Comparison of ENCODE assay signal across 16 cellular contexts in the genomic region with DNA sequence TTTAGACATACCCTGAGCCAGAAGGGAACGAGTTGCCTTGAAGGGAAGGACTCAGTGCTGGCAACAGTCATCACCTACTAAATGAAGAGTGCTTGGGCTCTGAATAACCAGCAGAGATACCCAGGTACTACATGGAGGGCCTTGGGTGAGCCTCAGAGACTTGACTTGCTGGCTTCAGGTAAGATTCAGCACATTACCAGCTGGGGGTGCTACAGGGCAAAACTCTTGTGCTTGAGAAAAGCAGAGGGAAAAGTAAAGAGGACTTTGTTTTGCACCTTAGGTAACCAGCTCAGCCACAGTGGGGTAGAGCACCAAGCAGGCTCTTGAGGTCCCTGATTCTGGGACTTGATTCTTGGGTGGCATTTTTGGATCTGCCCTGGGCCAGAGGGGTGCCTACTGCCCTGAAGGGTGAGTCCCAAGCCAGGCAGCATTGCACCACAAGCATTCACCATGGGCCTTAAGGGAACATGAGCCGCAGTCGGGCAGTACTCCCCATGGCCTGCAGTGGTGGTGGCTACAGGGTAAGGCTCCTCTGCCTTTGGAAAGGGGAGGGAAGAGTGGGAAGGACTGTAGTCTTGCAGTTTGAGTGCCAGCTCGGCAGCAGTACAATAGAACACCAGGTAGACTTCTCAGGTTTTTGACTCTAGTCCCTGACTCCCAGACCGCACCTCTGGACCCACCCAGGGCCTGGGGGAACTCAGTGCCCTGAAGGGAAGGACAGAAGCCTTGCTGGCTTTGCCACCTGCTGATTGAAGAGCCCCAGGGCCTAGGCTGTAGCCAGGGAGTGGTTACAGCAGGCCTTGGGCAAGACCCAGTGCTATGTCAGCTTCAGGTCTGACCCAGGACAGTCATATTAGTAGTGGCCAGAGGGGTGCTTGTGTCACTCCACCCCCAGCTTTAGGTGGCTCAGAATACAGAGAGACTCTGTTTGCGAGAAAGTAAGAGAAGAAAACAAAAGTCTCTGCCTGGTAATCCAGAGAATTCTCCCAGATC. TPM values are rescaled to one million over a fixed set of nuclear protein-coding genes. Genes with fewer than 3 reads are reported as not detected.
DNase-seq lines count a peak whose midpoint lies in the region; ATAC-seq, FAIRE-seq and TF ChIP-seq lines count a peak whose summit lies in the region.
"Had no signal": no experiment of that assay in that cellular context is flagged by ENCODE, and none has a peak within 500 bp of the region (broad histone marks: within the 10 kb centered on the region; RNA-seq: fewer than 3 reads in every experiment).

No MANE protein-coding gene starts in this region.

- peaks cover 6% of the 10 kb centered on the region for H3K9me3 Mint-ChIP-seq in type B pancreatic cell
- H3K9me3 Mint-ChIP-seq: central memory CD8-positive, alpha-beta T cell; T-helper 1 cell treated with Interleukin-12 subunit alpha and Interleukin-12 subunit beta and Interleukin-4 antibody, amounts not matched to agents 30 μg/mL and 1 μg/mL, for 36 hours had no signal

- intact Hi-C loops in OCI-LY7 (cut with micrococcal nuclease; ENCODE audit: unreplicated experiment), result no loop called here

- POLR2A ChIA-PET in A549 (lab: Yijun Ruan, JAX) (no interaction called here), OCI-LY7 (lab: Charles Lee) (no interaction called here)

- no peak overlapping the region for H3K27ac ChIP-seq in A549
- no peak overlapping the region for H3K27ac ChIP-seq in OCI-LY7 (ENCODE audit: low read depth, low read length, poor library complexity, severe bottlenecking)
- H3K27ac ChIP-seq in hepatocyte, result no peak overlapping the region
- H3K27ac ChIP-seq: PC-9 had no signal

- no peak for TF ChIP-seq POLR2A in A549 (IDR thresholded peaks at IDR 0.05; ENCODE audit: low read length)

- 64% methylated on average over 5 of the region's 6 CpGs for WGBS in A549 (ENCODE audit: missing lambda C conversion rate)
- 85% methylated on average over 6 of the region's 6 CpGs for WGBS in hepatocyte (ENCODE audit: low lambda C conversion rate, missing lambda C conversion rate)

- H3K4me3 Mint-ChIP-seq in type B pancreatic cell, result no peak overlapping the region
- H3K4me3 Mint-ChIP-seq: central memory CD8-positive, alpha-beta T cell; T-helper 1 cell treated with Interleukin-12 subunit alpha and Interleukin-12 subunit beta and Interleukin-4 antibody, amounts not matched to agents 30 μg/mL and 1 μg/mL, for 36 hours had no signal

- no peaks in the 10 kb centered on the region for H3K79me2 ChIP-seq in OCI-LY7 (ENCODE audit: insufficient read depth, low read depth, low read length)
- H3K79me2 ChIP-seq in hepatocyte, result no peaks in the 10 kb centered on the region

- no peak overlapping the region for H3K4me2 ChIP-seq in A549
- no peak overlapping the region for H3K4me2 ChIP-seq in OCI-LY7 (ENCODE audit: low read length)
- H3K4me2 ChIP-seq in hepatocyte, result no peak overlapping the region
- H3K4me2 ChIP-seq: PC-9 had no signal

- H3K27me3 ChIP-seq in hepatocyte, result no peaks in the 10 kb centered on the region

- TF ChIP-seq RAD21 in A549 (conservative IDR thresholded peaks at IDR 0.05 in 1 of 2, IDR thresholded peaks at IDR 0.05 in 1 of 2), result no peak; a peak in 1 of 5 replicates

- H2AFZ ChIP-seq in OCI-LY7 (ENCODE audit: low read length) (no peak overlapping the region), hepatocyte (no peak overlapping the region)
- H2AFZ ChIP-seq: PC-9 had no signal

- no peaks in the 10 kb centered on the region for H3K4me1 ChIP-seq in A549
- no peaks in the 10 kb centered on the region for H3K4me1 ChIP-seq in OCI-LY7 (ENCODE audit: insufficient read depth, low read length, poor library complexity, severe bottlenecking)
- no peaks in the 10 kb centered on the region for H3K4me1 ChIP-seq in hepatocyte (ENCODE audit: insufficient read depth)

- no peak overlapping the region for H3K27ac Mint-ChIP-seq in type B pancreatic cell
- H3K27ac Mint-ChIP-seq: T-helper 1 cell treated with Interleukin-12 subunit alpha and Interleukin-12 subunit beta and Interleukin-4 antibody, amounts not matched to agents 30 μg/mL and 1 μg/mL, for 36 hours had no signal

- H4K20me1 ChIP-seq in OCI-LY7 (ENCODE audit: insufficient read depth, low read length) (no peaks in the 10 kb centered on the region), hepatocyte (ENCODE audit: insufficient read depth, poor library complexity, severe bottlenecking) (no peaks in the 10 kb centered on the region)

- TF ChIP-seq CTCF in A549 (IDR thresholded peaks at IDR 0.05) (no peak), GM12872 (IDR thresholded peaks at IDR 0.05; ENCODE audit: insufficient read depth, low read depth, low read length) (0 out of 3 replicates have a peak, but pooled peaks have one; percentile 26), OCI-LY7 (conservative IDR thresholded peaks at IDR 0.05; ENCODE audit: low read length) (peak; percentile 42), hepatocyte (IDR thresholded peaks at IDR 0.05; ENCODE audit: poor library complexity) (peak; percentile 6), type B pancreatic cell (conservative IDR thresholded peaks at IDR 0.05) (no peak)

- H3K36me3 ChIP-seq in OCI-LY7 (ENCODE audit: insufficient read depth, low read length) (no peaks in the 10 kb centered on the region), hepatocyte (replicated peaks; ENCODE audit: insufficient read depth, low read depth) (no peaks in the 10 kb centered on the region)

- H3K4me3 ChIP-seq in A549, result no peak overlapping the region
- H3K4me3 ChIP-seq in OCI-LY7 (ENCODE audit: low read depth, low read length, poor library complexity, severe bottlenecking), result no peak overlapping the region
- H3K4me3 ChIP-seq in hepatocyte, result no peak overlapping the region
- H3K4me3 ChIP-seq: PC-9 had no signal

- no peaks in the 10 kb centered on the region for H3K4me1 Mint-ChIP-seq in type B pancreatic cell (ENCODE audit: unreplicated experiment)
- H3K4me1 Mint-ChIP-seq: central memory CD8-positive, alpha-beta T cell had no signal

- ATAC-seq in A549 (peak; percentile 34 to 65; a peak in 4 of 6 replicates), GM18511 (IDR thresholded peaks at IDR 0.05; ENCODE audit: unreplicated experiment) (no peak)
- ATAC-seq in stimulated activated naive CD8-positive, alpha-beta T cell treated with anti-CD3 and anti-CD28 coated beads, Interleukin-15, Interleukin-2, amounts not matched to agents 100 U/mL and 50 U/mL, for 24 hours, result no peak

- H3K9me2 ChIP-seq in OCI-LY7 (ENCODE audit: insufficient read depth, low read length), result no peaks in the 10 kb centered on the region
- H3K9me2 ChIP-seq in hepatocyte (replicated peaks; ENCODE audit: insufficient read depth), result no peaks in the 10 kb centered on the region

- peaks cover 6% of the 10 kb centered on the region for H3K36me3 Mint-ChIP-seq in type B pancreatic cell

- no TSS peak for BruUV-seq in OCI-LY7 (replicated peaks; lab: Mats Ljungman, UMichigan)

- H3K9me3 ChIP-seq in A549, result no peaks in the 10 kb centered on the region
- no peaks in the 10 kb centered on the region for H3K9me3 ChIP-seq in OCI-LY7 (ENCODE audit: low read length)
- H3K9me3 ChIP-seq in hepatocyte (ENCODE audit: low read depth), result no peaks in the 10 kb centered on the region

- no peaks in the 10 kb centered on the region for H3K27me3 Mint-ChIP-seq in type B pancreatic cell

- no peak for TF ChIP-seq EP300 in A549 (IDR thresholded peaks at IDR 0.05)

- CTCF ChIA-PET in A549 (lab: Yijun Ruan, JAX) (interaction anchor here (0.9 to 1.5 kb wide), 3 partner anchors 11 to 48 kb away, joined by 4 to 6 read pairs (median 4); no protein-coding TSS in a partner anchor), OCI-LY7 (lab: Charles Lee; ENCODE audit: unreplicated experiment) (no interaction called here)

- DNase-seq in A549 (ENCODE audit: low read depth in 1 of 2, low spot score in 1 of 2) (peak in 1 of 2 experiments; percentile 35), OCI-LY7 (ENCODE audit: low spot score) (peak; percentile 4), hepatocyte (ENCODE audit: low spot score) (peak; percentile 6), EL (no peak), type B pancreatic cell (ENCODE audit: extremely low spot score, unreplicated experiment) (no peak)
- DNase-seq in stimulated activated naive CD8-positive, alpha-beta T cell treated with anti-CD3 and anti-CD28 coated beads, Interleukin-15, Interleukin-2, amounts not matched to agents 100 U/mL and 50 U/mL, for 24 hours, result no peak
- DNase-seq: activated naive CD4-positive, alpha-beta T cell treated with Interleukin-2 at 50 U/mL for 16 hours; hypothalamus; midbrain; PC-9; posterior cingulate gyrus had no signal

- no peak for FAIRE-seq in A549 (lab: Jason Lieb, UNC)
- FAIRE-seq: G401.6 had no signal

TF ChIP-seq in A549, 52 proteins besides CTCF, POLR2A, EP300 and RAD21 (continues in another document):
- no peak for TF ChIP-seq HOXB13 (CRISPR knock-in tag; IDR thresholded peaks at IDR 0.05; ENCODE audit: low read depth)
- TF ChIP-seq KDM1A (IDR thresholded peaks at IDR 0.05; ENCODE audit: low read depth), result no peak
- TF ChIP-seq MYC (IDR thresholded peaks at IDR 0.05; ENCODE audit: borderline replicate concordance, low read length), result no peak
- no peak for TF ChIP-seq RARB (CRISPR knock-in tag; IDR thresholded peaks at IDR 0.05)

RNA-seq across cellular contexts. Expression of gene PLEKHA7, which starts 22.7 kb away (rescaled TPM):
- 8.7 and 15.3 TPM in 2 replicates for polyA plus RNA-seq in A549 (2011; rRNA removed)
- 9.6 and 12.8 TPM in 2 replicates for polyA plus RNA-seq in A549 (2012; cell fraction: cytosol; rRNA removed)
- polyA plus RNA-seq in A549 (2012; cell fraction: nucleus; rRNA removed), result 38.1 and 47.3 TPM in 2 replicates
- polyA plus RNA-seq in A549 (2017; fragmentation: RNase III; extraction: RNeasy Plus Mini Kit Qiagen cat#74134 plus additional on column Dnase treatment), result 12.8 to 13.9 TPM (median 13.8 TPM) in 3 replicates
- 10.0 and 12.1 TPM in 2 replicates for polyA minus RNA-seq in A549 (2011; rRNA and poly(A)+ RNA removed)
- 0.13 TPM in 1 of 2 replicates, not detected in the other for total RNA-seq in OCI-LY7 (2014; rRNA removed; shearing (Covaris generic))
- total RNA-seq in OCI-LY7 (2022), result not detected in 2 replicates
- total RNA-seq in hepatocyte, result 25.4 and 35.6 TPM in 2 replicates
- polyA plus RNA-seq in hepatocyte, result 16.7 and 18.2 TPM in 2 replicates
- total RNA-seq in type B pancreatic cell (ENCODE audit: low replicate concordance), result 64.7 and 177 TPM in 2 replicates

RNA-seq across cellular contexts. Expression of gene RPS13, which starts 40.5 kb away (rescaled TPM):
- polyA plus RNA-seq in A549 (2011; rRNA removed) (943 and 1,343 TPM in 2 replicates), A549 (2017; fragmentation: RNase III; extraction: RNeasy Plus Mini Kit Qiagen cat#74134 plus additional on column Dnase treatment) (2,084 to 2,209 TPM (median 2,182 TPM) in 3 replicates), hepatocyte (567 and 644 TPM in 2 replicates)
- polyA plus RNA-seq in A549 (2012; cell fraction: cytosol; rRNA removed), result 759 and 944 TPM in 2 replicates
- polyA plus RNA-seq in A549 (2012; cell fraction: nucleus; rRNA removed), result 318 and 521 TPM in 2 replicates
- polyA minus RNA-seq in A549 (2011; rRNA and poly(A)+ RNA removed), result 474 and 636 TPM in 2 replicates
- total RNA-seq in OCI-LY7 (2014; rRNA removed; shearing (Covaris generic)), result 1,576 and 1,911 TPM in 2 replicates
- total RNA-seq in OCI-LY7 (2022) (1,540 and 1,556 TPM in 2 replicates), hepatocyte (1,042 and 1,135 TPM in 2 replicates), type B pancreatic cell (ENCODE audit: low replicate concordance) (1,333 and 1,435 TPM in 2 replicates)

Comparison
In these comparisons a context has a peak if more than half of its experiments do, and no peak if none do; other contexts are left out.
1. ATAC-seq: peak in A549 (2 of 2); none in stimulated activated naive CD8-positive, alpha-beta T cell treated with anti-CD3 and anti-CD28 coated beads, Interleukin-15, Interleukin-2, amounts not matched to agents 100 U/mL and 50 U/mL, for 24 hours (single experiment) and GM18511 (single experiment).
2. DNase-seq: peak in OCI-LY7 (single experiment) and hepatocyte (single experiment); none in stimulated activated naive CD8-positive, alpha-beta T cell treated with anti-CD3 and anti-CD28 coated beads, Interleukin-15, Interleukin-2, amounts not matched to agents 100 U/mL and 50 U/mL, for 24 hours (single experiment), EL (single experiment) and type B pancreatic cell (single experiment).
3. CTCF ChIP-seq: peak in GM12872 (single experiment), OCI-LY7 (single experiment) and hepatocyte (single experiment); none in A549 (single experiment) and type B pancreatic cell (single experiment).
4. RNA of gene PLEKHA7, which starts 22.7 kb away (total RNA-seq): 64.7 to 177 TPM in type B pancreatic cell and 25.4 to 35.6 TPM in hepatocyte; 0.13 TPM in OCI-LY7; every median in the first group is over 10 times any median in the second.